In genomic region chr15:58521293-58521991, GRCh38 we compare ENCODE assay signal across 8 cellular contexts.
DNase-seq lines count a peak whose midpoint lies in the region; ATAC-seq and TF ChIP-seq lines count a peak whose summit lies in the region.

No MANE protein-coding gene starts in this region.

- intact Hi-C loops in sciatic nerve (cut with DNase I) = no loop called here

- H3K9me3 ChIP-seq in WERI-Rb-1 (ENCODE audit: severe bottlenecking) (peaks cover 6% of the 10 kb centered on the region), right atrium auricular region (no peaks in the 10 kb centered on the region)

- TF ChIP-seq CTCF in WERI-Rb-1 (IDR thresholded peaks at IDR 0.05; ENCODE audit: low read depth, low read length) (no peak), right atrium auricular region (IDR thresholded peaks at IDR 0.05) (no peak)

- H3K4me3 Mint-ChIP-seq in activated CD8-positive, alpha-beta memory T cell treated with anti-CD3 and anti-CD28 coated beads, Interleukin-2, amount 10 ng/mL, durations not matched to agents 7 days and 5 days = no peak overlapping the region

- peaks cover 0 to 61% of the 10 kb centered on the region in 2 donors for H3K4me1 ChIP-seq in right atrium auricular region

- H3K9me3 Mint-ChIP-seq in activated CD8-positive, alpha-beta memory T cell treated with anti-CD3 and anti-CD28 coated beads, Interleukin-2, amount 10 ng/mL, durations not matched to agents 7 days and 5 days (ENCODE audit: low read depth) = peaks cover 1% of the 10 kb centered on the region

- H3K27ac ChIP-seq in WERI-Rb-1 (peak overlapping the region; percentile 91), right atrium auricular region (peak overlapping the region in 1 of 2 donors; percentile 87)

- H3K27me3 ChIP-seq in WERI-Rb-1 (ENCODE audit: insufficient read depth, low read depth, severe bottlenecking) (no peaks in the 10 kb centered on the region), right atrium auricular region (no peaks in the 10 kb centered on the region)

- peak overlapping the region; percentile 47 for H3K27ac Mint-ChIP-seq in activated CD8-positive, alpha-beta memory T cell treated with anti-CD3 and anti-CD28 coated beads, Interleukin-2, amount 10 ng/mL, durations not matched to agents 7 days and 5 days

- CTCF ChIA-PET in activated CD8-positive, alpha-beta memory T cell treated with anti-CD3 and anti-CD28 coated beads, Interleukin-2, amount 10 ng/mL, durations not matched to agents 7 days and 5 days (lab: Charles Lee) = interaction anchor here (0.5 kb wide), 1 partner anchor 106 kb away, joined by 3 read pairs; no protein-coding TSS in a partner anchor

- H3K36me3 ChIP-seq in WERI-Rb-1 = no peaks in the 10 kb centered on the region
- no peaks in the 10 kb centered on the region for H3K36me3 ChIP-seq in right atrium auricular region

- H3K27me3 Mint-ChIP-seq in activated CD8-positive, alpha-beta memory T cell treated with anti-CD3 and anti-CD28 coated beads, Interleukin-2, amount 10 ng/mL, durations not matched to agents 7 days and 5 days = no peaks in the 10 kb centered on the region

- peaks cover under 1% of the 10 kb centered on the region for H3K36me3 Mint-ChIP-seq in activated CD8-positive, alpha-beta memory T cell treated with anti-CD3 and anti-CD28 coated beads, Interleukin-2, amount 10 ng/mL, durations not matched to agents 7 days and 5 days

- H3K4me1 Mint-ChIP-seq in activated CD8-positive, alpha-beta memory T cell treated with anti-CD3 and anti-CD28 coated beads, Interleukin-2, amount 10 ng/mL, durations not matched to agents 7 days and 5 days = peaks cover 39% of the 10 kb centered on the region

- H3K4me3 ChIP-seq in WERI-Rb-1 (ENCODE audit: low read depth, low read length) (peak overlapping the region; percentile 33), right atrium auricular region (no peak overlapping the region)

- no peak for DNase-seq in activated CD8-positive, alpha-beta memory T cell treated with anti-CD3 and anti-CD28 coated beads, Interleukin-2, amount 10 ng/mL, durations not matched to agents 7 days and 5 days
- no peak for DNase-seq in activated CD8-positive, alpha-beta memory T cell treated with anti-CD3 and anti-CD28 coated beads for 24 hours
- DNase-seq in WERI-Rb-1 = peak; percentile 85
- peak; percentile 70 for DNase-seq in right atrium auricular region (ENCODE audit: low spot score)
- no peak for DNase-seq in sciatic nerve (ENCODE audit: low spot score)
- DNase-seq in NCI-H2081 (lab: John Stamatoyannopoulos, UW) = no peak
- no peak for DNase-seq in activated T-cell treated with anti-CD3 and anti-CD28 coated beads, Interleukin-2, amount 50 U/mL, for 1 hour

- ATAC-seq in activated CD8-positive, alpha-beta memory T cell treated with anti-CD3 and anti-CD28 coated beads, Interleukin-2, amount 10 ng/mL, durations not matched to agents 7 days and 5 days = no peak
- ATAC-seq in sciatic nerve = peak; percentile 33
- no peak for ATAC-seq in activated CD4-positive, CD25-positive, alpha-beta regulatory T cell treated with anti-CD3 and anti-CD28 coated beads, Interleukin-2, amount 50 U/mL, for 24 hours

Comparison
In these comparisons a context has a peak if more than half of its experiments do, and no peak if none do; other contexts are left out.
1. DNase-seq: peak in WERI-Rb-1 (single experiment) and right atrium auricular region (single experiment); none in activated CD8-positive, alpha-beta memory T cell treated with anti-CD3 and anti-CD28 coated beads, Interleukin-2, amount 10 ng/mL, durations not matched to agents 7 days and 5 days (single experiment), activated CD8-positive, alpha-beta memory T cell treated with anti-CD3 and anti-CD28 coated beads for 24 hours (single experiment), sciatic nerve (single experiment), NCI-H2081 (0 of 2) and activated T-cell treated with anti-CD3 and anti-CD28 coated beads, Interleukin-2, amount 50 U/mL, for 1 hour (single experiment).